ENCODE assay signal across 8 cellular contexts in the genomic region with DNA sequence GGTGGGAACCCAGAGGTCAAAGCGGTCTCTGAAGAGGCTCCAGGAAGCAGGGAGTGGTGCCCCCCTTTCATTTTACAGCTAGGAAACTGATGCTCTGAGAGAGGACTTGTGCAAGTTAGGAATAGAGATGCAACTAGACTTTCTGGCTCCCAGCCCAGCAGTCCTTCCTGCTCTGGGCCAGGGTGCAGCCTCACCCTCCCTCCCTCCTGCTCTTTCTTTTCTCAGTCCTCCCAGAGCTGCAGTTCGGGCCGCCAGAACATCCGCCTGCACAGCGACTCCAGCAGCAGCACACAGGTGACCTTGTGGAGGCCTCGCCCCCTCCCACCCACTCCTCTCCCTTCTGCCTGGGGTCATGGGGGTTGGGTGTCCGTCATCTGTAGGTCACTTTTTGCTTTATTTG. TPM values are rescaled to one million over a fixed set of nuclear protein-coding genes. Genes with fewer than 3 reads are reported as not detected.
DNase-seq lines count a peak whose midpoint lies in the region; ATAC-seq and TF ChIP-seq lines count a peak whose summit lies in the region.

No MANE protein-coding gene starts in this region.

- H3K4me1 Mint-ChIP-seq in WTC11 = peaks cover 21% of the 10 kb centered on the region
- no peaks in the 10 kb centered on the region for H3K4me1 Mint-ChIP-seq in activated T-helper 2 cell treated with anti-CD3 and anti-CD28 coated beads, Interferon-gamma antibody, Interleukin-2, Interleukin-4, amounts not matched to agents 10 μg/mL and 5 μg/mL and 100 μg/mL, durations not matched to agents 14 hours and 24 hours and 36 hours (ENCODE audit: low read depth)

- TF ChIP-seq POLR2A in testis (IDR thresholded peaks at IDR 0.05) = no peak

- TF ChIP-seq CTCF in WTC11 (IDR thresholded peaks at IDR 0.05) = no peak
- no peak for TF ChIP-seq CTCF in testis (IDR thresholded peaks at IDR 0.05)

- H3K9me3 Mint-ChIP-seq in WTC11 = peaks cover 3% of the 10 kb centered on the region; the same call in 1 of the 2 replicates
- H3K9me3 Mint-ChIP-seq in activated T-helper 2 cell treated with anti-CD3 and anti-CD28 coated beads, Interferon-gamma antibody, Interleukin-2, Interleukin-4, amounts not matched to agents 10 μg/mL and 5 μg/mL and 100 μg/mL, durations not matched to agents 14 hours and 24 hours and 36 hours = no peaks in the 10 kb centered on the region

- CTCF ChIA-PET in WTC11 (lab: Charles Lee) = interaction anchor here (0.8 to 2.2 kb wide), 2 partner anchors 31 to 60 kb away, joined by 3 to 11 read pairs; no protein-coding TSS in a partner anchor

- peak overlapping the region; percentile 30; the same call in 1 of the 2 replicates for H3K27ac Mint-ChIP-seq in WTC11
- no peak overlapping the region for H3K27ac Mint-ChIP-seq in activated T-helper 2 cell treated with anti-CD3 and anti-CD28 coated beads, Interferon-gamma antibody, Interleukin-2, Interleukin-4, amounts not matched to agents 10 μg/mL and 5 μg/mL and 100 μg/mL, durations not matched to agents 14 hours and 24 hours and 36 hours

- H3K36me3 ChIP-seq in testis (ENCODE audit: low read depth, missing control alignments) = no peaks in the 10 kb centered on the region

- WGBS in testis, 2 donors = 44 to 51% methylated on average over 7 of the region's 7 CpGs

- H3K9me3 ChIP-seq in testis = no peaks in the 10 kb centered on the region

- peak; percentile 79 for ATAC-seq in WTC11
- no peak for ATAC-seq in GM21515 (IDR thresholded peaks at IDR 0.05; ENCODE audit: unreplicated experiment)

- peaks cover 13% of the 10 kb centered on the region for H3K36me3 Mint-ChIP-seq in WTC11
- H3K36me3 Mint-ChIP-seq in activated T-helper 2 cell treated with anti-CD3 and anti-CD28 coated beads, Interferon-gamma antibody, Interleukin-2, Interleukin-4, amounts not matched to agents 10 μg/mL and 5 μg/mL and 100 μg/mL, durations not matched to agents 14 hours and 24 hours and 36 hours (ENCODE audit: low read depth) = no peaks in the 10 kb centered on the region

- no peaks in the 10 kb centered on the region; the same call in 1 of the 2 replicates for H3K27me3 Mint-ChIP-seq in WTC11 (ENCODE audit: low read depth)
- peaks cover 3% of the 10 kb centered on the region for H3K27me3 Mint-ChIP-seq in activated T-helper 2 cell treated with anti-CD3 and anti-CD28 coated beads, Interferon-gamma antibody, Interleukin-2, Interleukin-4, amounts not matched to agents 10 μg/mL and 5 μg/mL and 100 μg/mL, durations not matched to agents 14 hours and 24 hours and 36 hours (ENCODE audit: low read depth)

- DNase-seq in HPDE6-E6E7 (ENCODE audit: extremely low spot score) (peak; percentile 50), WTC11 (ENCODE audit: low spot score) (peak; percentile 25), islet precursor cell (peak; percentile 66), testis (peak; percentile 77), epidermal melanocyte (ENCODE audit: insufficient read length, low spot score) (no peak)
- DNase-seq in stimulated activated CD4-positive, alpha-beta T cell treated with anti-CD3 and anti-CD28 coated beads, Interleukin-2, amount 100 ng/mL, for 24 hours = no peak
- no peak for DNase-seq in activated T-helper 2 cell treated with anti-CD3 and anti-CD28 coated beads, Interferon-gamma antibody, Interleukin-2, Interleukin-4, amounts not matched to agents 10 μg/mL and 5 μg/mL and 100 μg/mL, durations not matched to agents 14 hours and 24 hours and 36 hours (ENCODE audit: low spot score)

- no peaks in the 10 kb centered on the region for H3K4me1 ChIP-seq in testis

- H3K4me3 Mint-ChIP-seq in WTC11 = no peak overlapping the region
- no peak overlapping the region for H3K4me3 Mint-ChIP-seq in activated T-helper 2 cell treated with anti-CD3 and anti-CD28 coated beads, Interferon-gamma antibody, Interleukin-2, Interleukin-4, amounts not matched to agents 10 μg/mL and 5 μg/mL and 100 μg/mL, durations not matched to agents 14 hours and 24 hours and 36 hours (ENCODE audit: low read depth)

- intact Hi-C loops in testis (cut with DNase I; ENCODE audit: low total_unique reads) = no loop called here
- intact Hi-C loops in activated T-helper 2 cell treated with anti-CD3 and anti-CD28 coated beads, Interferon-gamma antibody, Interleukin-2, Interleukin-4, amounts not matched to agents 10 μg/mL and 5 μg/mL and 100 μg/mL, durations not matched to agents 14 hours and 24 hours and 36 hours (cut with micrococcal nuclease) = no loop called here

- H3K4me3 ChIP-seq in testis = no peak overlapping the region

- no peak overlapping the region for H3K27ac ChIP-seq in testis

- POLR2A ChIA-PET in WTC11 (lab: Charles Lee) = no interaction called here

- no peaks in the 10 kb centered on the region for H3K27me3 ChIP-seq in testis

TF ChIP-seq in WTC11, 78 proteins besides CTCF, POLR2A, EP300 and RAD21:
- TF ChIP-seq, protein P1, sequence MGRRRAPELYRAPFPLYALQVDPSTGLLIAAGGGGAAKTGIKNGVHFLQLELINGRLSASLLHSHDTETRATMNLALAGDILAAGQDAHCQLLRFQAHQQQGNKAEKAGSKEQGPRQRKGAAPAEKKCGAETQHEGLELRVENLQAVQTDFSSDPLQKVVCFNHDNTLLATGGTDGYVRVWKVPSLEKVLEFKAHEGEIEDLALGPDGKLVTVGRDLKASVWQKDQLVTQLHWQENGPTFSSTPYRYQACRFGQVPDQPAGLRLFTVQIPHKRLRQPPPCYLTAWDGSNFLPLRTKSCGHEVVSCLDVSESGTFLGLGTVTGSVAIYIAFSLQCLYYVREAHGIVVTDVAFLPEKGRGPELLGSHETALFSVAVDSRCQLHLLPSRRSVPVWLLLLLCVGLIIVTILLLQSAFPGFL (CRISPR knock-in tag; IDR thresholded peaks at IDR 0.05; ENCODE audit: borderline replicate concordance) = no peak
- TF ChIP-seq RELA (CRISPR knock-in tag; IDR thresholded peaks at IDR 0.05; ENCODE audit: borderline replicate concordance) (no peak), USF2 (CRISPR knock-in tag; IDR thresholded peaks at IDR 0.05) (no peak), JAZF1 (CRISPR knock-in tag; IDR thresholded peaks at IDR 0.05) (no peak), ZNF232 (CRISPR knock-in tag; IDR thresholded peaks at IDR 0.05) (no peak), ZNF671 (CRISPR knock-in tag; IDR thresholded peaks at IDR 0.05) (no peak)

RNA-seq across cellular contexts. Expression of gene LHFPL7, which starts 51.5 kb away (rescaled TPM):
- total RNA-seq in WTC11 (2021) (not detected in 3 replicates), testis (not detected)
- polyA plus RNA-seq in testis (ENCODE audit: insufficient read depth, low read depth, low replicate concordance) = not detected
- not detected in 2 replicates for total RNA-seq in activated T-helper 2 cell treated with anti-CD3 and anti-CD28 coated beads, Interferon-gamma antibody, Interleukin-2, Interleukin-4, amounts not matched to agents 10 μg/mL and 5 μg/mL and 100 μg/mL, durations not matched to agents 14 hours and 24 hours and 36 hours

RNA-seq across cellular contexts. Expression of gene KIAA1671, which starts 57.5 kb away (rescaled TPM):
- 22.0 to 26.0 TPM (median 24.0 TPM) in 3 replicates for total RNA-seq in WTC11 (2021)
- total RNA-seq in testis = 10 to 100 TPM; 24.4 to 28.6 TPM
- polyA plus RNA-seq in testis (ENCODE audit: insufficient read depth, low read depth, low replicate concordance) = 16.8 TPM
- 10.5 TPM in 2 replicates for total RNA-seq in activated T-helper 2 cell treated with anti-CD3 and anti-CD28 coated beads, Interferon-gamma antibody, Interleukin-2, Interleukin-4, amounts not matched to agents 10 μg/mL and 5 μg/mL and 100 μg/mL, durations not matched to agents 14 hours and 24 hours and 36 hours

Comparison
In these comparisons a context has a peak if more than half of its experiments do, and no peak if none do; other contexts are left out.
1. DNase-seq: peak in HPDE6-E6E7 (single experiment), WTC11 (single experiment), islet precursor cell (single experiment) and testis (single experiment); none in stimulated activated CD4-positive, alpha-beta T cell treated with anti-CD3 and anti-CD28 coated beads, Interleukin-2, amount 100 ng/mL, for 24 hours (0 of 2), epidermal melanocyte (single experiment) and activated T-helper 2 cell treated with anti-CD3 and anti-CD28 coated beads, Interferon-gamma antibody, Interleukin-2, Interleukin-4, amounts not matched to agents 10 μg/mL and 5 μg/mL and 100 μg/mL, durations not matched to agents 14 hours and 24 hours and 36 hours (single experiment).